Comparison of ENCODE assay signal across 8 cellular contexts in the genomic region with DNA sequence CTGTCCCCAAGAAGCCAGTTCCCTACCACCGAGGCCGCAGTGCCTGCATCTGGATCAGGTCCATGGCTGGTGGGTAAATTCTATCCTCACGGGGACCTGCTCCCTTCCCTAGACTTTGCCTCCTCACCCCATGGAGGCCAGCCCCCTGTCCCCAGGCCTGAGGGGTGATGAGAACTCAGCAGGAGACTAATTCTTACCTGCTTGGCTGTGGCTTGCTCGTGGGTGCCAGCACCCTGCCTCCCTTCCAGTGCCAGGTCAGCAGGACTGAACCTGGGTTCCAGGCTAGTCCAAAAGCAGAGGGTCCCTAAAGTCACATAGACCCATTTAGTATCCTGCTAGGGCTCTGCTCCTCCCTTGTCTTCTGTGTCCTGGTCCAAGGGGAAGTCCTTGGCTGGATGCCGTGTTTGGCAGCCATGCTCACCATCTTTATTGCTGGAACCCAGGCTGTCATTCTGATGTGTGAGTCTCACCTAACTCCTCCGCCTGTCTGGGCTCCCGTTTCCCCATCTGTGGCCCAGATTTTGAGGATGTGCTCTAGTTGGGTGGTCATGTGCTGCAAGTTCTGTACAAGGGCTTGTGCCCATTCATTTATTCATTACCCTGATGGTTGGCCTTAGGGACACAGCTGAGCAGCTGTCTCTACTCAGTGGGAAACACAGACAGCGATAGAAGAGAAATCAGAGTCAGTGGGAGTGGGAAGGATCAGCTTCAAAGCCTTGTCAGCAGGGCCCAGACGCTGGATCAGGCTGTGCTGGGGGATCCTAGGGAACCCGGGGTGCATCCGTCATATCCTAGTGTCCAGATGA. TPM values are rescaled to one million over a fixed set of nuclear protein-coding genes. Genes with fewer than 3 reads are reported as not detected.
DNase-seq lines count a peak whose midpoint lies in the region; ATAC-seq and TF ChIP-seq lines count a peak whose summit lies in the region.

No MANE protein-coding gene starts in this region.

- intact Hi-C loops in activated T-helper 2 cell treated with anti-CD3 and anti-CD28 coated beads, Interferon-gamma antibody, Interleukin-2, Interleukin-4, amounts not matched to agents 10 μg/mL and 5 μg/mL and 100 μg/mL, durations not matched to agents 14 hours and 24 hours and 36 hours (cut with micrococcal nuclease): loop anchor here (2.0 to 5.0 kb wide), 3 partner anchors 63 to 152 kb away; a partner anchor contains a TSS
- intact Hi-C loops in left ventricle myocardium inferior (cut with micrococcal nuclease): no loop called here
- intact Hi-C loops in posterior vena cava (cut with DNase I): loop anchor here in 1 of 2 donors (5.0 kb wide), 1 partner anchor 553 kb away; no protein-coding TSS in a partner anchor

- H3K36me3 ChIP-seq in BJ (ENCODE audit: control insufficient read depth, insufficient read depth, low read length) (no peaks in the 10 kb centered on the region; the same call in 1 of the 2 replicates), left ventricle myocardium inferior (no peaks in the 10 kb centered on the region)

- H3K36me3 Mint-ChIP-seq in activated T-helper 2 cell treated with anti-CD3 and anti-CD28 coated beads, Interferon-gamma antibody, Interleukin-2, Interleukin-4, amounts not matched to agents 10 μg/mL and 5 μg/mL and 100 μg/mL, durations not matched to agents 14 hours and 24 hours and 36 hours (ENCODE audit: low read depth): peaks cover 3% of the 10 kb centered on the region

- H3K27me3 ChIP-seq in BJ (ENCODE audit: control insufficient read depth, insufficient read depth, low read length) (no peaks in the 10 kb centered on the region), left ventricle myocardium inferior (ENCODE audit: low read depth) (no peaks in the 10 kb centered on the region)

- H3K27me3 Mint-ChIP-seq in activated T-helper 2 cell treated with anti-CD3 and anti-CD28 coated beads, Interferon-gamma antibody, Interleukin-2, Interleukin-4, amounts not matched to agents 10 μg/mL and 5 μg/mL and 100 μg/mL, durations not matched to agents 14 hours and 24 hours and 36 hours (ENCODE audit: low read depth): peaks cover 1% of the 10 kb centered on the region

- POLR2A ChIA-PET in BJ (lab: Charles Lee): no interaction called here
- POLR2A ChIA-PET in HEK293T (lab: Yijun Ruan, JAX): interaction anchor here (0.7 to 1.5 kb wide), 3 partner anchors 9 to 64 kb away, joined by 3 read pairs; a partner anchor contains a TSS

- peak; percentile 5 for ATAC-seq in HG02840 (IDR thresholded peaks at IDR 0.05; ENCODE audit: low FRiP score, unreplicated experiment)
- ATAC-seq in HG02759 (IDR thresholded peaks at IDR 0.05; ENCODE audit: unreplicated experiment): no peak

- peaks cover 12% of the 10 kb centered on the region for H3K4me1 Mint-ChIP-seq in activated T-helper 2 cell treated with anti-CD3 and anti-CD28 coated beads, Interferon-gamma antibody, Interleukin-2, Interleukin-4, amounts not matched to agents 10 μg/mL and 5 μg/mL and 100 μg/mL, durations not matched to agents 14 hours and 24 hours and 36 hours (ENCODE audit: low read depth)

- H3K9me3 Mint-ChIP-seq in activated T-helper 2 cell treated with anti-CD3 and anti-CD28 coated beads, Interferon-gamma antibody, Interleukin-2, Interleukin-4, amounts not matched to agents 10 μg/mL and 5 μg/mL and 100 μg/mL, durations not matched to agents 14 hours and 24 hours and 36 hours: no peaks in the 10 kb centered on the region

- H3K9me3 ChIP-seq in left ventricle myocardium inferior (replicated peaks): no peaks in the 10 kb centered on the region

- TF ChIP-seq CTCF in BJ (IDR thresholded peaks at IDR 0.05; ENCODE audit: insufficient read depth, low read depth, low read length) (no peak), left ventricle myocardium inferior (IDR thresholded peaks at IDR 0.05; ENCODE audit: borderline replicate concordance) (no peak)

- H3K27ac Mint-ChIP-seq in activated T-helper 2 cell treated with anti-CD3 and anti-CD28 coated beads, Interferon-gamma antibody, Interleukin-2, Interleukin-4, amounts not matched to agents 10 μg/mL and 5 μg/mL and 100 μg/mL, durations not matched to agents 14 hours and 24 hours and 36 hours: peak overlapping the region; percentile 59

- H3K27ac ChIP-seq in left ventricle myocardium inferior (replicated peaks): peak overlapping the region; percentile 86

- CTCF ChIA-PET in BJ (lab: Yijun Ruan, JAX) (no interaction called here), HEK293T (lab: Yijun Ruan, JAX) (no interaction called here)

- H3K4me3 ChIP-seq in BJ (ENCODE audit: low read depth, low read length): peak overlapping the region; percentile 93
- H3K4me3 ChIP-seq in left ventricle myocardium inferior: peak overlapping the region; percentile 91

- H3K4me3 Mint-ChIP-seq in activated T-helper 2 cell treated with anti-CD3 and anti-CD28 coated beads, Interferon-gamma antibody, Interleukin-2, Interleukin-4, amounts not matched to agents 10 μg/mL and 5 μg/mL and 100 μg/mL, durations not matched to agents 14 hours and 24 hours and 36 hours (ENCODE audit: low read depth): peak overlapping the region; percentile 85

- peaks cover 34% of the 10 kb centered on the region for H3K4me1 ChIP-seq in left ventricle myocardium inferior

- no peak for DNase-seq in BJ (ENCODE audit: low read depth)
- no peak for DNase-seq in activated T-helper 2 cell treated with anti-CD3 and anti-CD28 coated beads, Interferon-gamma antibody, Interleukin-2, Interleukin-4, amounts not matched to agents 10 μg/mL and 5 μg/mL and 100 μg/mL, durations not matched to agents 14 hours and 24 hours and 36 hours (ENCODE audit: low spot score)
- peak; percentile 70 for DNase-seq in left ventricle myocardium inferior
- peak; percentile 89 for DNase-seq in posterior vena cava (ENCODE audit: low spot score)
- DNase-seq in NCI-H146 treated with DMSO at 0.1 percent for 48 hours (lab: John Stamatoyannopoulos, UW; ENCODE audit: unreplicated experiment): no peak
- DNase-seq in HEK293T (ENCODE audit: extremely low spot score): no peak

TF ChIP-seq in HEK293T, 16 proteins besides CTCF, POLR2A, EP300 and RAD21:
- TF ChIP-seq FOXM1 (IDR thresholded peaks at IDR 0.05; ENCODE audit: borderline replicate concordance): no peak
- no peak for TF ChIP-seq SP1 (IDR thresholded peaks at IDR 0.05)
- no peak for TF ChIP-seq TARDBP (IDR thresholded peaks at IDR 0.05)

RNA-seq across cellular contexts. Expression of a gene that starts 0.9 kb away (rescaled TPM):
- polyA plus RNA-seq in BJ (2011; rRNA removed): 20.1 and 30.9 TPM in 2 replicates
- polyA minus RNA-seq in BJ (2011; rRNA and poly(A)+ RNA removed): 24.3 and 34.9 TPM in 2 replicates
- 16.2 and 18.6 TPM in 2 replicates for total RNA-seq in activated T-helper 2 cell treated with anti-CD3 and anti-CD28 coated beads, Interferon-gamma antibody, Interleukin-2, Interleukin-4, amounts not matched to agents 10 μg/mL and 5 μg/mL and 100 μg/mL, durations not matched to agents 14 hours and 24 hours and 36 hours
- total RNA-seq in left ventricle myocardium inferior (28.9 TPM), posterior vena cava (10 to 100 TPM; 53.8 to 67.8 TPM)

RNA-seq across cellular contexts. Expression of a gene that starts 24.4 kb away (rescaled TPM):
- 14.4 and 27.3 TPM in 2 replicates for polyA plus RNA-seq in BJ (2011; rRNA removed)
- 22.7 and 23.2 TPM in 2 replicates for polyA minus RNA-seq in BJ (2011; rRNA and poly(A)+ RNA removed)
- total RNA-seq in activated T-helper 2 cell treated with anti-CD3 and anti-CD28 coated beads, Interferon-gamma antibody, Interleukin-2, Interleukin-4, amounts not matched to agents 10 μg/mL and 5 μg/mL and 100 μg/mL, durations not matched to agents 14 hours and 24 hours and 36 hours: 20.8 and 23.5 TPM in 2 replicates
- 9.2 TPM for total RNA-seq in left ventricle myocardium inferior
- total RNA-seq in posterior vena cava: 10 to 100 TPM; 21.6 to 29.8 TPM

RNA-seq across cellular contexts. Expression of a gene that starts 44.4 kb away (rescaled TPM):
- polyA plus RNA-seq in BJ (2011; rRNA removed): not detected in 2 replicates
- polyA minus RNA-seq in BJ (2011; rRNA and poly(A)+ RNA removed): not detected in 2 replicates
- total RNA-seq in activated T-helper 2 cell treated with anti-CD3 and anti-CD28 coated beads, Interferon-gamma antibody, Interleukin-2, Interleukin-4, amounts not matched to agents 10 μg/mL and 5 μg/mL and 100 μg/mL, durations not matched to agents 14 hours and 24 hours and 36 hours: not detected in 2 replicates
- total RNA-seq in left ventricle myocardium inferior: not detected
- under 1 TPM; 0.62 to 0.83 TPM for total RNA-seq in posterior vena cava

Comparison
In these comparisons a context has a peak if more than half of its experiments do, and no peak if none do; other contexts are left out.
1. DNase-seq: peak in left ventricle myocardium inferior (single experiment) and posterior vena cava (single experiment); none in BJ (single experiment), activated T-helper 2 cell treated with anti-CD3 and anti-CD28 coated beads, Interferon-gamma antibody, Interleukin-2, Interleukin-4, amounts not matched to agents 10 μg/mL and 5 μg/mL and 100 μg/mL, durations not matched to agents 14 hours and 24 hours and 36 hours (single experiment), NCI-H146 treated with DMSO at 0.1 percent for 48 hours (single experiment) and HEK293T (single experiment).